28 cellular contexts compared by ENCODE assay signal in the genomic region with DNA sequence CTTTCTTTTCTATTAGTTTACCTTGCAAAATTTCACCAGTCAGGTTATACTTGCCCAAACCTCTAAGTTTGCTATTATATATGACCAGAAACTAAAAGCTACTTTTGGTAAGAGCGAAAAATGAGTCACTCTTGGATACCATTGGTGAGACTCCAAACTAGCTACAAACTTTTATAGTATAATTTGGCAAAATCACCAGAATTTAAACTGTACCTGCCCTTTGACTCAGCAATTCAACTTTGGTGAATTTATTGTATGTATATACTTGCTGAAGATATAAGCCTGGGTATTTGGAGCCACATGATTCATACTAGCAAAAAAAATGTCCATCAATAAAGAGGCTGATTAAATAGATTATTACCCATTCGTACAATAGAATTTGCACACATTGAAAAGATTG.
"Had no signal": no experiment of that assay in that cellular context is flagged by ENCODE, and none has a peak within 500 bp of the region (broad histone marks: within the 10 kb centered on the region; RNA-seq: fewer than 3 reads in every experiment).

No MANE protein-coding gene starts in this region.

- DNase-seq: colonic mucosa; cortex of kidney; dermis blood vessel endothelial cell; dorsolateral prefrontal cortex; effector CD4-positive, alpha-beta T cell; effector CD8-positive, alpha-beta T cell; effector memory CD4-positive, alpha-beta T cell; effector memory CD8-positive, alpha-beta T cell; endodermal cell; erythroblast; esophagus squamous epithelium; foreskin fibroblast; foreskin keratinocyte; foreskin melanocyte; gastrocnemius medialis; glutamatergic neuron; head of caudate nucleus; heart left ventricle; heart right ventricle had no signal

- FAIRE-seq: colon, endometrium, endothelial cell of umbilical vein, frontal cortex had no signal

- H3K27me3 ChIP-seq: colonic mucosa, dorsolateral prefrontal cortex, esophagus muscularis mucosa, esophagus squamous epithelium, foreskin keratinocyte, gastrocnemius medialis, gastroesophageal sphincter, heart left ventricle, heart right ventricle had no signal

- H3K4me1 ChIP-seq: colonic mucosa, esophagus muscularis mucosa, esophagus squamous epithelium, foreskin keratinocyte, gastrocnemius medialis, gastroesophageal sphincter, heart left ventricle, heart right ventricle had no signal

- H3K36me3 ChIP-seq: colonic mucosa, esophagus muscularis mucosa, esophagus squamous epithelium, gastrocnemius medialis, gastroesophageal sphincter, heart left ventricle, heart right ventricle had no signal

- H3K27ac ChIP-seq: colonic mucosa, coronary artery, dorsolateral prefrontal cortex, epithelial cell of prostate, esophagus muscularis mucosa, esophagus squamous epithelium, foreskin keratinocyte, gastrocnemius medialis, gastroesophageal sphincter, heart left ventricle, heart right ventricle had no signal

- H3K9me3 ChIP-seq: colonic mucosa, esophagus muscularis mucosa, esophagus squamous epithelium, gastrocnemius medialis, gastroesophageal sphincter, heart left ventricle, heart right ventricle had no signal

- ATAC-seq: effector memory CD8-positive, alpha-beta T cell; esophagus mucosa; foreskin keratinocyte; gastrocnemius medialis; gastroesophageal sphincter; heart left ventricle; heart right ventricle had no signal

- H3K4me3 ChIP-seq: colonic mucosa, coronary artery, dorsolateral prefrontal cortex, esophagus muscularis mucosa, esophagus squamous epithelium, gastrocnemius medialis, gastroesophageal sphincter, heart left ventricle, heart right ventricle had no signal
